8 cellular contexts compared by ENCODE assay signal in the genomic region with DNA sequence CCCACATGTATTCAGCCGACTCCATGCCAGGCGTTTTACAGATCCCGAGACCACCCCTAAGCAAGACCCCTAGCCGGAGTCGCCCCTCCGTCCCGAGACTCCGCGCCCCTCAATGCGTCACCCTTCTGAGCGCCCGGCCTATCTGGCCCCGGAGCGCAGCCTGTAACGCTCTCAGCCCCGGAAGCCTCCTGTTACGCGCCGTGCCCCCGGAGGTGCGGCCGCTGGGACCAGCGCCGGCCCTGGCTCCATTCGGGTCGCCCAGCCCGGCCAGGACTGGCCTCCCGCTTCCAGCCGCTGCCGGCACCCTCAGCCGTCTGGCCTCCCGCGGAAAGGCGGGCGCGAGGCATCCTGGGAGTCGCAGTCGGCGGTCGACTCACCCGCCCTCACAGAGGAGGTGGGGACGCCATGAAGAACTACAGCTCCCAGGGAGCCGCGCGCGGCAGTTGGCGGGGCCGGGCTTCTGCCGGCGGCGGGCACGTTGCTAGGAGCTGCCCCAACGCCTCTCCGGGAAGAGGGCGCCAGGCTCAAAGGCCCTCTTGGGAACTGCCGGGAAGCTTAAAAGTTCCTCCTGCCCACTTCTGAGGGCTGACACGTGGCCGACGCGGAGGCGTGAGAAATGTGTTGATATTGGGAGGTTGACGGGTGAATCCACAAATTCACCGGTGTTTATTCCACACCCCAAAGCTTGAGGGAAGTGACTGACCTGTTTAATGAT.
DNase-seq lines count a peak whose midpoint lies in the region; ATAC-seq and TF ChIP-seq lines count a peak whose summit lies in the region.

A gene with protein sequence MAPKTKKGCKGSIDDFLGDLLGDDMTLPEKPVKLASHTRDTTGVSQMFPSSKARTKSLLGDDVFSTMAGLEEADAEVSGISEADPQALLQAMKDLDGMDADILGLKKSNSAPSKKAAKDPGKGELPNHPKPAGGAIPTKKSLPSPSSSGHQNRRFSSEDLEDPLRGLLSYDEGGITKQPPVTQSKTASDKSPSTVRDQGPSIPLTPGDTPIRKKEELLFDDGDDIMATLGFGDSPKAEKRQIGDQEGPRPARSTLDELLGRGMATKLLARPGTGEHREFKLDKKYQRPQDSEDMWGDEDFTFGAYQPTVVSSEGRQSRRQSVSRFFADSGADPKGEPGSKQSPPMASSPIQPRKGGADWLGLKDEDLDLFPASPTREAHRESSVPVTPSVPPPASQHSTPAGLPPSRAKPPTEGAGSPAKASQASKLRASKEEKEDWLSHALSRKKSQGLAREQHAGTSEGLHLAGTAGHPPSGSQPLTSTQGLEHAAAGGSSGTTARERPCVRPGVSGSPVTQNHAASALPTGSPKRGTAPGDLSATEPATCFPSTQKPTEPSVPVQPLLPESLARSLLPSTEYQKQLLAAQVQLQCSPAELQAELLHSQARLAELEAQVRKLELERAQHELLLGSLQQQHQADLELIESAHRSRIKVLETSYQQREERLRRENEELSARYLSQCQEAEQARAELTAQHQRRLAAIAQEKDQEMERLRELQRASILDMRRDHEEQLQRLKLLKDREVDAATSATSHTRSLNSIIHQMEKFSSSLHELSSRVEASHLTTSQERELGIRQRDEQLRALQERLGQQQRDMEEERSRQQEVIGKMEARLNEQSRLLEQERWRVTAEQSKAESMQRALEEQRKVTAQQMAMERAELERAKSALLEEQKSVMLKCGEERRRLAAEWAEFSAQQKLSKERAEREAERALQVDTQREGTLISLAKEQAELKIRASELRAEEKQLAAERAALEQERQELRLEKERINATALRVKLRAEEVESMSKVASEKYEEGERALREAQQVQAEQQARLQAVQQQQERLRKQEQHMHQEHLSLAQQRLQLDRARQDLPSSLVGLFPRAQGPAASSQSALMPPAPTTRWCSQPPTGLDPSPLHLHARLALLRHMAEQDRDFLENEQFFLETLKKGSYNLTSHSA (minus strand): TSS at position 316 of the 715 bp plus-strand sequence. CDS start 2,893 bp downstream, outside the sequence.

- DNase-seq in AG09309 (ENCODE audit: low read depth) = peak; percentile 67
- DNase-seq in NCI-H446 treated with DMSO at 0.1 percent for 48 hours (lab: John Stamatoyannopoulos, UW) = peak; percentile 91
- DNase-seq in central memory CD8-positive, alpha-beta T cell (ENCODE audit: low spot score in 2 of 2) = peak; percentile 73 to 80
- peak; percentile 100 for DNase-seq in islet precursor cell
- DNase-seq in stimulated activated CD4-positive, alpha-beta T cell treated with anti-CD3 and anti-CD28 coated beads, Interleukin-12 subunit alpha, Interleukin-12 subunit beta, amount 100 ng/mL, for 4 hours = peak; percentile 85

- H3K4me3 Mint-ChIP-seq in central memory CD8-positive, alpha-beta T cell = peak within 1 kb of the TSS; percentile 88

- TF ChIP-seq CTCF in AG09309 (IDR thresholded peaks at IDR 0.05; ENCODE audit: control insufficient read depth, insufficient read depth, low read depth, low read length, missing control alignments) = no peak

- peaks cover 12% of the 10 kb centered on the region for H3K4me1 Mint-ChIP-seq in central memory CD8-positive, alpha-beta T cell

- H3K36me3 Mint-ChIP-seq in central memory CD8-positive, alpha-beta T cell (ENCODE audit: insufficient read depth) = peaks cover 7% of the 10 kb centered on the region

- H3K27ac Mint-ChIP-seq in central memory CD8-positive, alpha-beta T cell (ENCODE audit: low read depth) = peak within 1 kb of the TSS; percentile 89

- H3K27me3 Mint-ChIP-seq in central memory CD8-positive, alpha-beta T cell = no peaks in the 10 kb centered on the region

- ATAC-seq in GM19035 (IDR thresholded peaks at IDR 0.05; ENCODE audit: unreplicated experiment) = peak; percentile 94
- ATAC-seq in HG03354 (IDR thresholded peaks at IDR 0.05; ENCODE audit: poor library complexity, severe bottlenecking, unreplicated experiment) = peak; percentile 96
- ATAC-seq in activated CD4-positive, CD25-positive, alpha-beta regulatory T cell treated with anti-CD3 and anti-CD28 coated beads, Interleukin-2, amount 50 U/mL, for 24 hours = peak; percentile 100
- peak; percentile 100 for ATAC-seq in central memory CD8-positive, alpha-beta T cell (replicated peaks; ENCODE audit: extremely low read depth, poor library complexity, severe bottlenecking)

- H3K9me3 Mint-ChIP-seq in central memory CD8-positive, alpha-beta T cell = no peaks in the 10 kb centered on the region

- peak within 1 kb of the TSS; percentile 79 for H3K4me3 ChIP-seq in AG09309 (ENCODE audit: control insufficient read depth, low read depth, low read length)

Comparison
In these comparisons a context has a peak if more than half of its experiments do, and no peak if none do; other contexts are left out.
1. Peak in every context shown above with its lines: DNase-seq, ATAC-seq and H3K4me3 ChIP-seq.